ENCODE assay signal across 1 cellular context in genomic region chr1:37477198-37477931, GRCh38.
TF ChIP-seq lines count a peak whose summit lies in the region.

No MANE protein-coding gene starts in this region.

TF ChIP-seq in GM12878, 131 proteins besides CTCF, POLR2A, EP300 and RAD21 (continued from another document and continues in another):
- peak; percentile 59 for TF ChIP-seq SKIL (IDR thresholded peaks at IDR 0.05; ENCODE audit: low read depth, poor library complexity, severe bottlenecking)
- TF ChIP-seq TAF1 (IDR thresholded peaks at IDR 0.05; ENCODE audit: borderline replicate concordance, low read depth, low read length), result peak; percentile 12; the same call in 1 of the 2 replicates
- TF ChIP-seq POLR2AphosphoS2 (IDR thresholded peaks at IDR 0.05; ENCODE audit: low read depth, low read length), result no peak
- 0 out of 2 replicates have a peak, but pooled peaks have one; percentile 17 for TF ChIP-seq TCF3 (IDR thresholded peaks at IDR 0.05; ENCODE audit: borderline replicate concordance, insufficient read depth, low read depth, low read length)
- peak; percentile 58; the same call in 1 of the 2 replicates for TF ChIP-seq SPI1 (IDR thresholded peaks at IDR 0.05; ENCODE audit: borderline replicate concordance, insufficient read depth, low read depth, low read length)
- peak; percentile 68 for TF ChIP-seq DPF2 (IDR thresholded peaks at IDR 0.05)
- peak; percentile 90 for TF ChIP-seq MEF2B (IDR thresholded peaks at IDR 0.05; ENCODE audit: partially characterized antibody, poor library complexity, severe bottlenecking)
- peak; percentile 91 for TF ChIP-seq POLR2AphosphoS5 (IDR thresholded peaks at IDR 0.05; ENCODE audit: low read length)
- TF ChIP-seq BACH1 (IDR thresholded peaks at IDR 0.05; ENCODE audit: borderline replicate concordance), result peak; percentile 57; the same call in 1 of the 2 replicates
- peak in 1 of 2 experiments; percentile 80; a peak in 2 of 4 replicates for TF ChIP-seq ETV6 (conservative IDR thresholded peaks at IDR 0.05 in 1 of 2, IDR thresholded peaks at IDR 0.05 in 1 of 2; ENCODE audit: borderline replicate concordance in 1 of 2, low read depth in 1 of 2)
- TF ChIP-seq IKZF2 (IDR thresholded peaks at IDR 0.05), result peak; percentile 89 to 93
- peak; percentile 32; the same call in 1 of the 2 replicates for TF ChIP-seq ATF7 (IDR thresholded peaks at IDR 0.05; ENCODE audit: low read depth)
- TF ChIP-seq EED (IDR thresholded peaks at IDR 0.05; ENCODE audit: low read depth), result peak; percentile 88
- TF ChIP-seq ZBED1 (IDR thresholded peaks at IDR 0.05; ENCODE audit: borderline replicate concordance), result no peak
- TF ChIP-seq USF2 (IDR thresholded peaks at IDR 0.05; ENCODE audit: borderline replicate concordance, low read depth, low read length), result no peak
- TF ChIP-seq TCF12 (IDR thresholded peaks at IDR 0.05; ENCODE audit: low read depth, low read length), result peak; percentile 79
- peak; percentile 93 for TF ChIP-seq HDGF (IDR thresholded peaks at IDR 0.05)
- TF ChIP-seq PRDM15 (CRISPR knock-in tag; IDR thresholded peaks at IDR 0.05), result no peak
- TF ChIP-seq NFXL1 (IDR thresholded peaks at IDR 0.05; ENCODE audit: borderline replicate concordance), result peak; percentile 99
- no peak for TF ChIP-seq PML (IDR thresholded peaks at IDR 0.05; ENCODE audit: low read length)
- TF ChIP-seq IKZF1 (conservative IDR thresholded peaks at IDR 0.05), result peak; percentile 96
- peak; percentile 100 for TF ChIP-seq POU2F2 (IDR thresholded peaks at IDR 0.05; ENCODE audit: borderline replicate concordance, low read depth, low read length)
- peak; percentile 100 for TF ChIP-seq RELA (IDR thresholded peaks at IDR 0.05; ENCODE audit: borderline replicate concordance, partially characterized antibody)
- TF ChIP-seq LARP7 (IDR thresholded peaks at IDR 0.05), result no peak
- 0 out of 2 replicates have a peak, but pooled peaks have one; percentile 33 for TF ChIP-seq RCOR1 (conservative IDR thresholded peaks at IDR 0.05; ENCODE audit: low read depth, low read length)
- TF ChIP-seq NBN (IDR thresholded peaks at IDR 0.05), result peak; percentile 84
- no peak for TF ChIP-seq SUPT20H (IDR thresholded peaks at IDR 0.05; ENCODE audit: borderline replicate concordance, control insufficient read depth, low read depth, low read length)
- peak; percentile 74; the same call in 1 of the 2 replicates for TF ChIP-seq TARDBP (IDR thresholded peaks at IDR 0.05; ENCODE audit: borderline replicate concordance)
- peak; percentile 77 for TF ChIP-seq PAX5 (IDR thresholded peaks at IDR 0.05; ENCODE audit: borderline replicate concordance, low read depth, low read length)
- peak; percentile 98 for TF ChIP-seq RELB (IDR thresholded peaks at IDR 0.05; ENCODE audit: low read depth)
- peak; percentile 58 for TF ChIP-seq SP1 (IDR thresholded peaks at IDR 0.05; ENCODE audit: low read depth, low read length)
- TF ChIP-seq ELK1 (IDR thresholded peaks at IDR 0.05; ENCODE audit: low read depth, low read length), result no peak
- peak; percentile 37 for TF ChIP-seq RB1 (IDR thresholded peaks at IDR 0.05; ENCODE audit: borderline replicate concordance)
- TF ChIP-seq ZNF687 (IDR thresholded peaks at IDR 0.05), result 0 out of 2 replicates have a peak, but pooled peaks have one; percentile 57
- no peak for TF ChIP-seq CBX5 (IDR thresholded peaks at IDR 0.05; ENCODE audit: low read depth)
- 0 out of 2 replicates have a peak, but pooled peaks have one; percentile 30 for TF ChIP-seq BCL11A (IDR thresholded peaks at IDR 0.05; ENCODE audit: low read depth, low read length)
- TF ChIP-seq BHLHE40 (IDR thresholded peaks at IDR 0.05; ENCODE audit: borderline replicate concordance in 1 of 2, low read depth in 2 of 2, low read length in 1 of 2), result peak; percentile 6 to 60; a peak in 2 of 4 replicates
- TF ChIP-seq CREM (IDR thresholded peaks at IDR 0.05; ENCODE audit: low read depth), result peak; percentile 68; the same call in 1 of the 2 replicates
- TF ChIP-seq SMAD5 (IDR thresholded peaks at IDR 0.05; ENCODE audit: low read depth), result peak; percentile 53; the same call in 1 of the 2 replicates
- TF ChIP-seq TBL1XR1 (IDR thresholded peaks at IDR 0.05; ENCODE audit: low read depth, low read length), result peak; percentile 64; the same call in 1 of the 2 replicates
- peak; percentile 57 for TF ChIP-seq GATAD2B (conservative IDR thresholded peaks at IDR 0.05; ENCODE audit: low read depth)
- TF ChIP-seq, protein P1, sequence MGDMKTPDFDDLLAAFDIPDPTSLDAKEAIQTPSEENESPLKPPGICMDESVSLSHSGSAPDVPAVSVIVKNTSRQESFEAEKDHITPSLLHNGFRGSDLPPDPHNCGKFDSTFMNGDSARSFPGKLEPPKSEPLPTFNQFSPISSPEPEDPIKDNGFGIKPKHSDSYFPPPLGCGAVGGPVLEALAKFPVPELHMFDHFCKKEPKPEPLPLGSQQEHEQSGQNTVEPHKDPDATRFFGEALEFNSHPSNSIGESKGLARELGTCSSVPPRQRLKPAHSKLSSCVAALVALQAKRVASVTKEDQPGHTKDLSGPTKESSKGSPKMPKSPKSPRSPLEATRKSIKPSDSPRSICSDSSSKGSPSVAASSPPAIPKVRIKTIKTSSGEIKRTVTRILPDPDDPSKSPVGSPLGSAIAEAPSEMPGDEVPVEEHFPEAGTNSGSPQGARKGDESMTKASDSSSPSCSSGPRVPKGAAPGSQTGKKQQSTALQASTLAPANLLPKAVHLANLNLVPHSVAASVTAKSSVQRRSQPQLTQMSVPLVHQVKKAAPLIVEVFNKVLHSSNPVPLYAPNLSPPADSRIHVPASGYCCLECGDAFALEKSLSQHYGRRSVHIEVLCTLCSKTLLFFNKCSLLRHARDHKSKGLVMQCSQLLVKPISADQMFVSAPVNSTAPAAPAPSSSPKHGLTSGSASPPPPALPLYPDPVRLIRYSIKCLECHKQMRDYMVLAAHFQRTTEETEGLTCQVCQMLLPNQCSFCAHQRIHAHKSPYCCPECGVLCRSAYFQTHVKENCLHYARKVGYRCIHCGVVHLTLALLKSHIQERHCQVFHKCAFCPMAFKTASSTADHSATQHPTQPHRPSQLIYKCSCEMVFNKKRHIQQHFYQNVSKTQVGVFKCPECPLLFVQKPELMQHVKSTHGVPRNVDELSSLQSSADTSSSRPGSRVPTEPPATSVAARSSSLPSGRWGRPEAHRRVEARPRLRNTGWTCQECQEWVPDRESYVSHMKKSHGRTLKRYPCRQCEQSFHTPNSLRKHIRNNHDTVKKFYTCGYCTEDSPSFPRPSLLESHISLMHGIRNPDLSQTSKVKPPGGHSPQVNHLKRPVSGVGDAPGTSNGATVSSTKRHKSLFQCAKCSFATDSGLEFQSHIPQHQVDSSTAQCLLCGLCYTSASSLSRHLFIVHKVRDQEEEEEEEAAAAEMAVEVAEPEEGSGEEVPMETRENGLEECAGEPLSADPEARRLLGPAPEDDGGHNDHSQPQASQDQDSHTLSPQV (IDR thresholded peaks at IDR 0.05), result no peak
- peak; percentile 35; the same call in 1 of the 2 replicates for TF ChIP-seq CHD2 (IDR thresholded peaks at IDR 0.05; ENCODE audit: borderline replicate concordance, low read depth, low read length)
